ENCODE assay signal across 8 cellular contexts in the genomic region with DNA sequence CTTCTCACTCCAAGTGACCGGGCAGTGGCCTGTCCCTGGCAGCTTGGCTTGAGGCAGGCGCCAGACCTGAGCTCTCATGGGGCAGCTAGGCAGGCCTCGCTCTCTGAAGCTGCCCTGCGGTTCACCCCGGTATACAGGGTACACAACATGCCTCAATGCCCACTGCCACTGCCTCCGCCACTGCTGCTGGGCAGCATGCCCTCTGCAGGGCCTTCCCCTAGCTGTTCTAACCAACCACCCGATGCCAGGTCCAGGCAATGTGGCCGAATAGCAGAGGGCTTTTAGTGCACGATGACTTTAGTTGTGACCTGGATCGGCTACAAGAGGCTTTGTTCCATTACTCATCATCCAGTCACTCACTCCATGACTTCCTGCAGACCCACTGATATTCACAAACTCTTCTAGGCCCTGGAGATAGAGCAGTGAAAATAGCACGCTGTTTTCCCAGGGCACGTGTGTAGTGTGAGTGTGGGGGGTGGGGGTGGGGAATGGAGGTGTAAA. TPM values are rescaled to one million over a fixed set of nuclear protein-coding genes. Genes with fewer than 3 reads are reported as not detected.
DNase-seq lines count a peak whose midpoint lies in the region; ATAC-seq and TF ChIP-seq lines count a peak whose summit lies in the region.

No MANE protein-coding gene starts in this region.

- no peaks in the 10 kb centered on the region for H3K36me3 ChIP-seq in tibial artery

- H3K4me3 ChIP-seq in tibial artery: peak overlapping the region in 1 of 2 donors; percentile 24

- H3K27ac ChIP-seq in caudate nucleus (ENCODE audit: low read depth, low read length): peak overlapping the region; percentile 89
- peak overlapping the region; percentile 78 for H3K27ac ChIP-seq in layer of hippocampus (ENCODE audit: low read depth, low read length)
- peak overlapping the region; percentile 87 to 94 for H3K27ac ChIP-seq in tibial artery

- no peaks in the 10 kb centered on the region for H3K9me3 ChIP-seq in tibial artery

- no peak for ATAC-seq in HG03039 (IDR thresholded peaks at IDR 0.05; ENCODE audit: unreplicated experiment)

- H3K4me1 ChIP-seq in tibial artery: peaks cover 3 to 87% (median 78%) of the 10 kb centered on the region in 4 donors

- TF ChIP-seq CTCF in tibial artery (IDR thresholded peaks at IDR 0.05): no peak

- DNase-seq in LHCN-M2 (ENCODE audit: low read depth) (peak; percentile 85), caudate nucleus (lab: John Stamatoyannopoulos, UW) (peak in 31 of 61 donors; percentile 13 to 80 (median 49)), tibial artery (peak; percentile 75 to 93), NCI-H1930 (lab: John Stamatoyannopoulos, UW) (no peak)
- DNase-seq in stimulated activated naive CD4-positive, alpha-beta T cell (lab: John Stamatoyannopoulos, UW): no peak
- no peak for DNase-seq in stimulated activated CD4-positive, alpha-beta T cell treated with anti-CD3 and anti-CD28 coated beads, Interleukin-1b, Interleukin-23, amount 100 ng/mL, for 48 hours

- H3K27me3 ChIP-seq in layer of hippocampus (ENCODE audit: control insufficient read depth, insufficient read depth, low read length): no peaks in the 10 kb centered on the region
- no peaks in the 10 kb centered on the region for H3K27me3 ChIP-seq in tibial artery

- intact Hi-C loops in tibial artery (cut with DNase I; ENCODE audit: low total_unique reads): loop anchor here (2.0 kb wide), 1 partner anchor 19 kb away; no protein-coding TSS in a partner anchor

RNA-seq across cellular contexts. Expression of gene CDC42EP4, which starts 19.7 kb away (rescaled TPM):
- total RNA-seq in LHCN-M2 (2014; rRNA removed): 20.6 and 24.1 TPM in 2 replicates
- polyA plus RNA-seq in LHCN-M2 (2012): 11.0 TPM

RNA-seq across cellular contexts. Expression of gene CPSF4L, which starts 30.4 kb away (rescaled TPM):
- total RNA-seq in LHCN-M2 (2014; rRNA removed): not detected in 2 replicates
- polyA plus RNA-seq in LHCN-M2 (2012): not detected

Comparison
In these comparisons a context has a peak if more than half of its experiments do, and no peak if none do; other contexts are left out.
1. DNase-seq: peak in LHCN-M2 (single experiment), caudate nucleus (31 of 61) and tibial artery (2 of 2); none in NCI-H1930 (0 of 2), stimulated activated naive CD4-positive, alpha-beta T cell (0 of 6) and stimulated activated CD4-positive, alpha-beta T cell treated with anti-CD3 and anti-CD28 coated beads, Interleukin-1b, Interleukin-23, amount 100 ng/mL, for 48 hours (single experiment).
2. Peak in every context shown above with its lines, with median percentiles within 50 percentile points of each other: H3K27ac ChIP-seq.